Comparison of ENCODE assay signal across 31 cellular contexts in the genomic region with DNA sequence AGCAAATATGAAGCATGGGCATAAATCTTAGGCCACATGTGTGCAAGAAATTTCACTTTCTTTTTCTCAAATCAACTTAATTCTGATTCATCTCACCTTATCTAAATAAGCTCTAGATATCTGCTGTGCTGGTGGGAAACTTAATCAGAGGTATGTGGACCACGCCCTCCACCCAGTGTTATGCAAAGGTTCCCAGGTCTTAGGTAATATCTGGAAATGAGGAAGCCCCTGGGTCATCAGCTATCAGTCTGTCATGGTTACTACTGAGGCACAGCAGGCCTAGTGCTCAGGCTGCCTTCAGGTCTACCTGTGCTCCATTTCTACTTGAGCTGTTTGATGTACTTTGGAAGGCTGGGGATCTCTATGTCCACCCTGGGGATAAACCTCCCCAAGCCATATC.
"Had no signal": no experiment of that assay in that cellular context is flagged by ENCODE, and none has a peak within 500 bp of the region (broad histone marks: within the 10 kb centered on the region; RNA-seq: fewer than 3 reads in every experiment).

No MANE protein-coding gene starts in this region.

- DNase-seq: activated CD4-positive, alpha-beta T cell treated with anti-CD3 and anti-CD28 coated beads for 1 hour; activated CD4-positive, alpha-beta T cell treated with anti-CD3 and anti-CD28 coated beads, Interleukin-2, amount 50 U/mL, for 1 hour; activated CD8-positive, alpha-beta T cell treated with anti-CD3 and anti-CD28 coated beads, Interleukin-2, amount 10 ng/mL, durations not matched to agents 7 days and 5 days; activated gamma-delta T cell treated with Interleukin-2 at 50 U/mL for 16 hours; aorta; caudate nucleus; effector memory CD4-positive, alpha-beta T cell; esophagus squamous epithelium; gastrocnemius medialis; head of caudate nucleus; immature natural killer cell; lower lobe of right lung; naive thymus-derived CD4-positive, alpha-beta T cell; occipital lobe; posterior cingulate gyrus; right lobe of liver; stimulated activated CD8-positive, alpha-beta memory T cell treated with anti-CD3 and anti-CD28 coated beads, Interleukin-4, amount 100 ng/mL, for 48 hours; stimulated activated naive B cell treated with anti-CD40 and anti-IgM and Interleukin-4, amounts not matched to agents 10 μg/mL and 1 μg/mL and 100 μg/mL, for 72 hours; T-helper 1 cell; upper lobe of left lung; WERI-Rb-1 had no signal

- FAIRE-seq: endothelial cell of umbilical vein, TTC549 had no signal

- H3K9me3 Mint-ChIP-seq: activated naive CD4-positive, alpha-beta T cell treated with anti-CD3 and anti-CD28 coated beads, Interleukin-2, amount 50 U/mL, for 24 hours; activated T-helper 1 cell treated with anti-CD3 and anti-CD28 coated beads, Interleukin-12 subunit alpha, Interleukin-12 subunit beta, Interleukin-2, Interleukin-4 antibody, amounts not matched to agents 30 ng/mL and 10 ng/mL and 1 ng/mL, durations not matched to agents 14 hours and 24 hours and 36 hours; dendritic cell treated with granulocyte-macrophage colony-stimulating factor and Interleukin-4, amounts not matched to agents 40 ng/mL and 50 ng/mL, for 4 days; neural crest cell had no signal

- H3K4me1 ChIP-seq: esophagus squamous epithelium, gastrocnemius medialis, lower lobe of right lung, right lobe of liver, upper lobe of left lung had no signal

- H3K4me3 ChIP-seq: esophagus squamous epithelium, gastrocnemius medialis, lower lobe of right lung, right lobe of liver, skin epidermis, thoracic aorta, upper lobe of left lung had no signal

- H3K27ac Mint-ChIP-seq: activated CD8-positive, alpha-beta T cell treated with anti-CD3 and anti-CD28 coated beads, Interleukin-2, amount 10 ng/mL, durations not matched to agents 7 days and 5 days; activated naive CD4-positive, alpha-beta T cell treated with anti-CD3 and anti-CD28 coated beads, Interleukin-2, amount 50 U/mL, for 24 hours; activated T-helper 1 cell treated with anti-CD3 and anti-CD28 coated beads, Interleukin-12 subunit alpha, Interleukin-12 subunit beta, Interleukin-2, Interleukin-4 antibody, amounts not matched to agents 30 ng/mL and 10 ng/mL and 1 ng/mL, durations not matched to agents 14 hours and 24 hours and 36 hours; brain; dendritic cell treated with granulocyte-macrophage colony-stimulating factor and Interleukin-4, amounts not matched to agents 40 ng/mL and 50 ng/mL, for 4 days; immature natural killer cell; naive thymus-derived CD4-positive, alpha-beta T cell; stimulated activated naive B cell treated with anti-CD40 and anti-IgM and Interleukin-4, amounts not matched to agents 10 μg/mL and 1 μg/mL and 100 μg/mL, for 72 hours had no signal

- H3K36me3 Mint-ChIP-seq: activated naive CD4-positive, alpha-beta T cell treated with anti-CD3 and anti-CD28 coated beads, Interleukin-2, amount 50 U/mL, for 24 hours; brain; immature natural killer cell; naive thymus-derived CD4-positive, alpha-beta T cell; stimulated activated naive B cell treated with anti-CD40 and anti-IgM and Interleukin-4, amounts not matched to agents 10 μg/mL and 1 μg/mL and 100 μg/mL, for 72 hours had no signal

- H3K36me3 ChIP-seq: esophagus squamous epithelium, gastrocnemius medialis, lower lobe of right lung, right lobe of liver, thoracic aorta, upper lobe of left lung, WERI-Rb-1 had no signal

- H3K4me1 Mint-ChIP-seq: activated naive CD4-positive, alpha-beta T cell treated with anti-CD3 and anti-CD28 coated beads, Interleukin-2, amount 50 U/mL, for 24 hours; brain; immature natural killer cell; stimulated activated naive B cell treated with anti-CD40 and anti-IgM and Interleukin-4, amounts not matched to agents 10 μg/mL and 1 μg/mL and 100 μg/mL, for 72 hours had no signal

- H3K4me3 Mint-ChIP-seq: activated CD8-positive, alpha-beta T cell treated with anti-CD3 and anti-CD28 coated beads, Interleukin-2, amount 10 ng/mL, durations not matched to agents 7 days and 5 days; activated naive CD4-positive, alpha-beta T cell treated with anti-CD3 and anti-CD28 coated beads, Interleukin-2, amount 50 U/mL, for 24 hours; activated T-helper 1 cell treated with anti-CD3 and anti-CD28 coated beads, Interleukin-12 subunit alpha, Interleukin-12 subunit beta, Interleukin-2, Interleukin-4 antibody, amounts not matched to agents 30 ng/mL and 10 ng/mL and 1 ng/mL, durations not matched to agents 14 hours and 24 hours and 36 hours; brain; dendritic cell treated with granulocyte-macrophage colony-stimulating factor and Interleukin-4, amounts not matched to agents 40 ng/mL and 50 ng/mL, for 4 days; immature natural killer cell; naive thymus-derived CD4-positive, alpha-beta T cell; neural crest cell; stimulated activated naive B cell treated with anti-CD40 and anti-IgM and Interleukin-4, amounts not matched to agents 10 μg/mL and 1 μg/mL and 100 μg/mL, for 72 hours had no signal

- H3K27me3 Mint-ChIP-seq: activated naive CD4-positive, alpha-beta T cell treated with anti-CD3 and anti-CD28 coated beads, Interleukin-2, amount 50 U/mL, for 24 hours; brain; dendritic cell treated with granulocyte-macrophage colony-stimulating factor and Interleukin-4, amounts not matched to agents 40 ng/mL and 50 ng/mL, for 4 days; stimulated activated naive B cell treated with anti-CD40 and anti-IgM and Interleukin-4, amounts not matched to agents 10 μg/mL and 1 μg/mL and 100 μg/mL, for 72 hours had no signal

- ATAC-seq: activated CD8-positive, alpha-beta T cell treated with anti-CD3 and anti-CD28 coated beads, Interleukin-2, amount 10 ng/mL, durations not matched to agents 7 days and 5 days; gastrocnemius medialis; left lobe of liver; lower lobe of right lung; naive thymus-derived CD4-positive, alpha-beta T cell; right lobe of liver; stimulated activated naive B cell treated with anti-CD40 and anti-IgM and Interleukin-4, amounts not matched to agents 10 μg/mL and 1 μg/mL and 100 μg/mL, for 72 hours had no signal

- H3K27ac ChIP-seq: esophagus squamous epithelium, gastrocnemius medialis, lower lobe of right lung, right lobe of liver, skin epidermis, thoracic aorta, upper lobe of left lung, WERI-Rb-1 had no signal

- H3K9me3 ChIP-seq: esophagus squamous epithelium, gastrocnemius medialis, lower lobe of right lung, right lobe of liver, thoracic aorta, upper lobe of left lung had no signal

- H3K27me3 ChIP-seq: esophagus squamous epithelium, gastrocnemius medialis, right lobe of liver, upper lobe of left lung had no signal
